1 cellular context compared by ENCODE assay signal in the genomic region with DNA sequence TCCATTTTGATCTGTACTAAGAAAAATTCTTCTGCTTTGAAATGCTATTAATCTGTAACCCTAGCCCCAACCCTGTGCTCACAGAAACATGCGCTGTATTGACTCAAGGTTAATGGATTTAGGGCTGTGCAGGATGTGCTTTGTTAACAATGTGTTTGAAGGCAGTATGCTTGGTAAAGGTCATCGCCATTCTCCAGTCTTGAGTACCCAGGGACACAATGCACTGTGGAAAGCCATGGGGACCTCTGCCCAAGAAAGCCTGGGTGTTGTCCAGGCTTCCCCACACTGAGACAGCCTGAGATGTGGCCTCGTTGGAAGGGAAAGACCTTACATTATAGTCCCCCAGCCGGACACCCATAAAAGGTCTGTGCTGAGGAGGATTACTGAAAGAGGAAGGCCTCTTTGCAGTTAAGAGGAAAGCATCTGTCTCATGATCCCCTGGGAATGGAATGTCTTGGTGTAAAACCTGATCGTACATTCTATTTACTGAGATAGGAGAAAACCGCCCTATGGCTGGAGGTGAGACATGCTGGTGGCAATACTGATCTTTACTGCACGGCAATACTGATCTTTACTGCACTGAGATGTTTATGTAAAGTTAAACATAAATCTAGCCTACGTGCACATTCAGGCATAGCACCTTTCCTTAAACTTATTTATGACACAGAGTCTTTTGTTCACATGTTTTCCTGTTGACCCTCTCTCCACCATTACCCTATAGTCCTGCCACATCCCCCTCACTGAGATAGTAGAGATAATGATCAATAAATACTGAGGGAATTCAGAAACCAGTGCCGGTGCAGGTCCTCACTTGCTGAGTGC.
A peak's percentile ranks its signal among the peaks of the same experiment; 100 is the strongest.
TF ChIP-seq lines count a peak whose summit lies in the region.

No MANE protein-coding gene starts in this region.

TF ChIP-seq in HepG2, 621 proteins besides CTCF, POLR2A, EP300 and RAD21 (continued from another document and continues in another):
- TF ChIP-seq, protein P1, sequence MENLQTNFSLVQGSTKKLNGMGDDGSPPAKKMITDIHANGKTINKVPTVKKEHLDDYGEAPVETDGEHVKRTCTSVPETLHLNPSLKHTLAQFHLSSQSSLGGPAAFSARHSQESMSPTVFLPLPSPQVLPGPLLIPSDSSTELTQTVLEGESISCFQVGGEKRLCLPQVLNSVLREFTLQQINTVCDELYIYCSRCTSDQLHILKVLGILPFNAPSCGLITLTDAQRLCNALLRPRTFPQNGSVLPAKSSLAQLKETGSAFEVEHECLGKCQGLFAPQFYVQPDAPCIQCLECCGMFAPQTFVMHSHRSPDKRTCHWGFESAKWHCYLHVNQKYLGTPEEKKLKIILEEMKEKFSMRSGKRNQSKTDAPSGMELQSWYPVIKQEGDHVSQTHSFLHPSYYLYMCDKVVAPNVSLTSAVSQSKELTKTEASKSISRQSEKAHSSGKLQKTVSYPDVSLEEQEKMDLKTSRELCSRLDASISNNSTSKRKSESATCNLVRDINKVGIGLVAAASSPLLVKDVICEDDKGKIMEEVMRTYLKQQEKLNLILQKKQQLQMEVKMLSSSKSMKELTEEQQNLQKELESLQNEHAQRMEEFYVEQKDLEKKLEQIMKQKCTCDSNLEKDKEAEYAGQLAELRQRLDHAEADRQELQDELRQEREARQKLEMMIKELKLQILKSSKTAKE (CRISPR knock-in tag; IDR thresholded peaks at IDR 0.05; ENCODE audit: borderline replicate concordance) = peak; percentile 71; the same call in 1 of the 2 replicates
- TF ChIP-seq RARA (CRISPR knock-in tag; IDR thresholded peaks at IDR 0.05) = peak; percentile 83
- TF ChIP-seq PPARG (CRISPR knock-in tag; conservative IDR thresholded peaks at IDR 0.05) = peak; percentile 96
- peak; percentile 75; the same call in 1 of the 2 replicates for TF ChIP-seq SIX1 (CRISPR knock-in tag; IDR thresholded peaks at IDR 0.05; ENCODE audit: borderline replicate concordance)
- no peak for TF ChIP-seq NONO (IDR thresholded peaks at IDR 0.05)
- peak; percentile 77; the same call in 1 of the 2 replicates for TF ChIP-seq NONO (CRISPR knock-in tag; conservative IDR thresholded peaks at IDR 0.05)
- TF ChIP-seq ZNF777 (CRISPR knock-in tag; IDR thresholded peaks at IDR 0.05) = no peak
- no peak for TF ChIP-seq NR3C1 (CRISPR knock-in tag; IDR thresholded peaks at IDR 0.05)
- no peak for TF ChIP-seq ZNF615 (CRISPR knock-in tag; IDR thresholded peaks at IDR 0.05; ENCODE audit: borderline replicate concordance)
- no peak for TF ChIP-seq ZNF326 (CRISPR knock-in tag; IDR thresholded peaks at IDR 0.05; ENCODE audit: borderline replicate concordance)
- no peak for TF ChIP-seq ZBTB38 (CRISPR knock-in tag; IDR thresholded peaks at IDR 0.05)
- TF ChIP-seq, protein P2, sequence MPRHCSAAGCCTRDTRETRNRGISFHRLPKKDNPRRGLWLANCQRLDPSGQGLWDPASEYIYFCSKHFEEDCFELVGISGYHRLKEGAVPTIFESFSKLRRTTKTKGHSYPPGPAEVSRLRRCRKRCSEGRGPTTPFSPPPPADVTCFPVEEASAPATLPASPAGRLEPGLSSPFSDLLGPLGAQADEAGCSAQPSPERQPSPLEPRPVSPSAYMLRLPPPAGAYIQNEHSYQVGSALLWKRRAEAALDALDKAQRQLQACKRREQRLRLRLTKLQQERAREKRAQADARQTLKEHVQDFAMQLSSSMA (CRISPR knock-in tag; IDR thresholded peaks at IDR 0.05) = no peak
- TF ChIP-seq, protein P3, sequence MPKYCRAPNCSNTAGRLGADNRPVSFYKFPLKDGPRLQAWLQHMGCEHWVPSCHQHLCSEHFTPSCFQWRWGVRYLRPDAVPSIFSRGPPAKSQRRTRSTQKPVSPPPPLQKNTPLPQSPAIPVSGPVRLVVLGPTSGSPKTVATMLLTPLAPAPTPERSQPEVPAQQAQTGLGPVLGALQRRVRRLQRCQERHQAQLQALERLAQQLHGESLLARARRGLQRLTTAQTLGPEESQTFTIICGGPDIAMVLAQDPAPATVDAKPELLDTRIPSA (CRISPR knock-in tag; IDR thresholded peaks at IDR 0.05; ENCODE audit: borderline replicate concordance) = no peak; the same call in 1 of the 2 replicates
- no peak for TF ChIP-seq ZNF335 (CRISPR knock-in tag; IDR thresholded peaks at IDR 0.05)
- TF ChIP-seq POLR2G (IDR thresholded peaks at IDR 0.05; ENCODE audit: low read depth, low read length) = peak; percentile 83
- 0 out of 2 replicates have a peak, but pooled peaks have one; percentile 24 for TF ChIP-seq PHF8 (CRISPR knock-in tag; IDR thresholded peaks at IDR 0.05)
- TF ChIP-seq FOXA1 (IDR thresholded peaks at IDR 0.05) = peak; percentile 37; the same call in 1 of the 2 replicates
- peak; percentile 95 for TF ChIP-seq FOXA1 (CRISPR knock-in tag; IDR thresholded peaks at IDR 0.05)
- TF ChIP-seq NCOA2 (CRISPR knock-in tag; IDR thresholded peaks at IDR 0.05) = peak; percentile 77
- TF ChIP-seq, protein P4, sequence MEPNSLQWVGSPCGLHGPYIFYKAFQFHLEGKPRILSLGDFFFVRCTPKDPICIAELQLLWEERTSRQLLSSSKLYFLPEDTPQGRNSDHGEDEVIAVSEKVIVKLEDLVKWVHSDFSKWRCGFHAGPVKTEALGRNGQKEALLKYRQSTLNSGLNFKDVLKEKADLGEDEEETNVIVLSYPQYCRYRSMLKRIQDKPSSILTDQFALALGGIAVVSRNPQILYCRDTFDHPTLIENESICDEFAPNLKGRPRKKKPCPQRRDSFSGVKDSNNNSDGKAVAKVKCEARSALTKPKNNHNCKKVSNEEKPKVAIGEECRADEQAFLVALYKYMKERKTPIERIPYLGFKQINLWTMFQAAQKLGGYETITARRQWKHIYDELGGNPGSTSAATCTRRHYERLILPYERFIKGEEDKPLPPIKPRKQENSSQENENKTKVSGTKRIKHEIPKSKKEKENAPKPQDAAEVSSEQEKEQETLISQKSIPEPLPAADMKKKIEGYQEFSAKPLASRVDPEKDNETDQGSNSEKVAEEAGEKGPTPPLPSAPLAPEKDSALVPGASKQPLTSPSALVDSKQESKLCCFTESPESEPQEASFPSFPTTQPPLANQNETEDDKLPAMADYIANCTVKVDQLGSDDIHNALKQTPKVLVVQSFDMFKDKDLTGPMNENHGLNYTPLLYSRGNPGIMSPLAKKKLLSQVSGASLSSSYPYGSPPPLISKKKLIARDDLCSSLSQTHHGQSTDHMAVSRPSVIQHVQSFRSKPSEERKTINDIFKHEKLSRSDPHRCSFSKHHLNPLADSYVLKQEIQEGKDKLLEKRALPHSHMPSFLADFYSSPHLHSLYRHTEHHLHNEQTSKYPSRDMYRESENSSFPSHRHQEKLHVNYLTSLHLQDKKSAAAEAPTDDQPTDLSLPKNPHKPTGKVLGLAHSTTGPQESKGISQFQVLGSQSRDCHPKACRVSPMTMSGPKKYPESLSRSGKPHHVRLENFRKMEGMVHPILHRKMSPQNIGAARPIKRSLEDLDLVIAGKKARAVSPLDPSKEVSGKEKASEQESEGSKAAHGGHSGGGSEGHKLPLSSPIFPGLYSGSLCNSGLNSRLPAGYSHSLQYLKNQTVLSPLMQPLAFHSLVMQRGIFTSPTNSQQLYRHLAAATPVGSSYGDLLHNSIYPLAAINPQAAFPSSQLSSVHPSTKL (CRISPR knock-in tag; IDR thresholded peaks at IDR 0.05) = peak; percentile 78
- peak; percentile 93 for TF ChIP-seq PITX1 (CRISPR knock-in tag; IDR thresholded peaks at IDR 0.05)
- TF ChIP-seq, protein P5, sequence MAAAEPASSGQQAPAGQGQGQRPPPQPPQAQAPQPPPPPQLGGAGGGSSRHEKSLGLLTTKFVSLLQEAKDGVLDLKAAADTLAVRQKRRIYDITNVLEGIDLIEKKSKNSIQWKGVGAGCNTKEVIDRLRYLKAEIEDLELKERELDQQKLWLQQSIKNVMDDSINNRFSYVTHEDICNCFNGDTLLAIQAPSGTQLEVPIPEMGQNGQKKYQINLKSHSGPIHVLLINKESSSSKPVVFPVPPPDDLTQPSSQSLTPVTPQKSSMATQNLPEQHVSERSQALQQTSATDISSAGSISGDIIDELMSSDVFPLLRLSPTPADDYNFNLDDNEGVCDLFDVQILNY (CRISPR knock-in tag; conservative IDR thresholded peaks at IDR 0.05) = no peak
- no peak for TF ChIP-seq ARHGAP35 (CRISPR knock-in tag; IDR thresholded peaks at IDR 0.05; ENCODE audit: borderline replicate concordance)
- peak; percentile 34; the same call in 1 of the 2 replicates for TF ChIP-seq ZNF317 (CRISPR knock-in tag; IDR thresholded peaks at IDR 0.05)
- TF ChIP-seq, protein P6, sequence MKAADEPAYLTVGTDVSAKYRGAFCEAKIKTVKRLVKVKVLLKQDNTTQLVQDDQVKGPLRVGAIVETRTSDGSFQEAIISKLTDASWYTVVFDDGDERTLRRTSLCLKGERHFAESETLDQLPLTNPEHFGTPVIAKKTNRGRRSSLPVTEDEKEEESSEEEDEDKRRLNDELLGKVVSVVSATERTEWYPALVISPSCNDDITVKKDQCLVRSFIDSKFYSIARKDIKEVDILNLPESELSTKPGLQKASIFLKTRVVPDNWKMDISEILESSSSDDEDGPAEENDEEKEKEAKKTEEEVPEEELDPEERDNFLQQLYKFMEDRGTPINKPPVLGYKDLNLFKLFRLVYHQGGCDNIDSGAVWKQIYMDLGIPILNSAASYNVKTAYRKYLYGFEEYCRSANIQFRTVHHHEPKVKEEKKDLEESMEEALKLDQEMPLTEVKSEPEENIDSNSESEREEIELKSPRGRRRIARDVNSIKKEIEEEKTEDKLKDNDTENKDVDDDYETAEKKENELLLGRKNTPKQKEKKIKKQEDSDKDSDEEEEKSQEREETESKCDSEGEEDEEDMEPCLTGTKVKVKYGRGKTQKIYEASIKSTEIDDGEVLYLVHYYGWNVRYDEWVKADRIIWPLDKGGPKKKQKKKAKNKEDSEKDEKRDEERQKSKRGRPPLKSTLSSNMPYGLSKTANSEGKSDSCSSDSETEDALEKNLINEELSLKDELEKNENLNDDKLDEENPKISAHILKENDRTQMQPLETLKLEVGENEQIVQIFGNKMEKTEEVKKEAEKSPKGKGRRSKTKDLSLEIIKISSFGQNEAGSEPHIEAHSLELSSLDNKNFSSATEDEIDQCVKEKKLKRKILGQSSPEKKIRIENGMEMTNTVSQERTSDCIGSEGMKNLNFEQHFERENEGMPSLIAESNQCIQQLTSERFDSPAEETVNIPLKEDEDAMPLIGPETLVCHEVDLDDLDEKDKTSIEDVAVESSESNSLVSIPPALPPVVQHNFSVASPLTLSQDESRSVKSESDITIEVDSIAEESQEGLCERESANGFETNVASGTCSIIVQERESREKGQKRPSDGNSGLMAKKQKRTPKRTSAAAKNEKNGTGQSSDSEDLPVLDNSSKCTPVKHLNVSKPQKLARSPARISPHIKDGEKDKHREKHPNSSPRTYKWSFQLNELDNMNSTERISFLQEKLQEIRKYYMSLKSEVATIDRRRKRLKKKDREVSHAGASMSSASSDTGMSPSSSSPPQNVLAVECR (CRISPR knock-in tag; IDR thresholded peaks at IDR 0.05; ENCODE audit: borderline replicate concordance) = peak; percentile 8; the same call in 1 of the 2 replicates
- no peak for TF ChIP-seq ISX (CRISPR knock-in tag; conservative IDR thresholded peaks at IDR 0.05)
- TF ChIP-seq SMARCE1 (IDR thresholded peaks at IDR 0.05; ENCODE audit: borderline replicate concordance) = no peak
- TF ChIP-seq MIER2 (CRISPR knock-in tag; IDR thresholded peaks at IDR 0.05) = 0 out of 2 replicates have a peak, but pooled peaks have one; percentile 51
- peak; percentile 85 for TF ChIP-seq TBX2 (CRISPR knock-in tag; IDR thresholded peaks at IDR 0.05; ENCODE audit: borderline replicate concordance)
- no peak for TF ChIP-seq AHR (CRISPR knock-in tag; IDR thresholded peaks at IDR 0.05)
- TF ChIP-seq NR2F6 (IDR thresholded peaks at IDR 0.05) = peak; percentile 84
- TF ChIP-seq NR2F6 (CRISPR knock-in tag; IDR thresholded peaks at IDR 0.05) = peak; percentile 92
- TF ChIP-seq PLRG1 (conservative IDR thresholded peaks at IDR 0.05) = no peak
- no peak for TF ChIP-seq ARNT2 (CRISPR knock-in tag; IDR thresholded peaks at IDR 0.05; ENCODE audit: low read depth)
- TF ChIP-seq, protein P7, sequence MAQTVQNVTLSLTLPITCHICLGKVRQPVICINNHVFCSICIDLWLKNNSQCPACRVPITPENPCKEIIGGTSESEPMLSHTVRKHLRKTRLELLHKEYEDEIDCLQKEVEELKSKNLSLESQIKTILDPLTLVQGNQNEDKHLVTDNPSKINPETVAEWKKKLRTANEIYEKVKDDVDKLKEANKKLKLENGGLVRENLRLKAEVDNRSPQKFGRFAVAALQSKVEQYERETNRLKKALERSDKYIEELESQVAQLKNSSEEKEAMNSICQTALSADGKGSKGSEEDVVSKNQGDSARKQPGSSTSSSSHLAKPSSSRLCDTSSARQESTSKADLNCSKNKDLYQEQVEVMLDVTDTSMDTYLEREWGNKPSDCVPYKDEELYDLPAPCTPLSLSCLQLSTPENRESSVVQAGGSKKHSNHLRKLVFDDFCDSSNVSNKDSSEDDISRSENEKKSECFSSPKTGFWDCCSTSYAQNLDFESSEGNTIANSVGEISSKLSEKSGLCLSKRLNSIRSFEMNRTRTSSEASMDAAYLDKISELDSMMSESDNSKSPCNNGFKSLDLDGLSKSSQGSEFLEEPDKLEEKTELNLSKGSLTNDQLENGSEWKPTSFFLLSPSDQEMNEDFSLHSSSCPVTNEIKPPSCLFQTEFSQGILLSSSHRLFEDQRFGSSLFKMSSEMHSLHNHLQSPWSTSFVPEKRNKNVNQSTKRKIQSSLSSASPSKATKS (CRISPR knock-in tag; IDR thresholded peaks at IDR 0.05) = no peak
- no peak for TF ChIP-seq ZNF337 (CRISPR knock-in tag; IDR thresholded peaks at IDR 0.05; ENCODE audit: borderline replicate concordance, low read depth)
- TF ChIP-seq ZBTB20 (CRISPR knock-in tag; IDR thresholded peaks at IDR 0.05; ENCODE audit: borderline replicate concordance, low read depth) = peak; percentile 90; the same call in 1 of the 2 replicates
- no peak for TF ChIP-seq ZNF773 (CRISPR knock-in tag; IDR thresholded peaks at IDR 0.05; ENCODE audit: borderline replicate concordance)
- no peak; the same call in 1 of the 2 replicates for TF ChIP-seq SNAPC2 (CRISPR knock-in tag; IDR thresholded peaks at IDR 0.05)
- TF ChIP-seq ZNF747 (CRISPR knock-in tag; IDR thresholded peaks at IDR 0.05; ENCODE audit: borderline replicate concordance) = peak; percentile 54; the same call in 1 of the 2 replicates
- TF ChIP-seq SRY (CRISPR knock-in tag; IDR thresholded peaks at IDR 0.05) = no peak; the same call in 1 of the 2 replicates
- TF ChIP-seq, protein P8, sequence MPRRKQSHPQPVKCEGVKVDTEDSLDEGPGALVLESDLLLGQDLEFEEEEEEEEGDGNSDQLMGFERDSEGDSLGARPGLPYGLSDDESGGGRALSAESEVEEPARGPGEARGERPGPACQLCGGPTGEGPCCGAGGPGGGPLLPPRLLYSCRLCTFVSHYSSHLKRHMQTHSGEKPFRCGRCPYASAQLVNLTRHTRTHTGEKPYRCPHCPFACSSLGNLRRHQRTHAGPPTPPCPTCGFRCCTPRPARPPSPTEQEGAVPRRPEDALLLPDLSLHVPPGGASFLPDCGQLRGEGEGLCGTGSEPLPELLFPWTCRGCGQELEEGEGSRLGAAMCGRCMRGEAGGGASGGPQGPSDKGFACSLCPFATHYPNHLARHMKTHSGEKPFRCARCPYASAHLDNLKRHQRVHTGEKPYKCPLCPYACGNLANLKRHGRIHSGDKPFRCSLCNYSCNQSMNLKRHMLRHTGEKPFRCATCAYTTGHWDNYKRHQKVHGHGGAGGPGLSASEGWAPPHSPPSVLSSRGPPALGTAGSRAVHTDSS (CRISPR knock-in tag; conservative IDR thresholded peaks at IDR 0.05) = no peak
- TF ChIP-seq HDAC2 (CRISPR knock-in tag; IDR thresholded peaks at IDR 0.05) = peak; percentile 82
- TF ChIP-seq TP53 (CRISPR knock-in tag; conservative IDR thresholded peaks at IDR 0.05) = no peak
